In genomic region chr3:55294557-55294956, GRCh38 we compare ENCODE assay signal across 15 cellular contexts.
A peak's percentile ranks its signal among the peaks of the same experiment; 100 is the strongest.
DNase-seq lines count a peak whose midpoint lies in the region; ATAC-seq and TF ChIP-seq lines count a peak whose summit lies in the region.
"Had no signal": no experiment of that assay in that cellular context is flagged by ENCODE, and none has a peak within 500 bp of the region (broad histone marks: within the 10 kb centered on the region; RNA-seq: fewer than 3 reads in every experiment).

No MANE protein-coding gene starts in this region.

- peaks cover 6% of the 10 kb centered on the region for H3K4me1 ChIP-seq in IMR-90 (ENCODE audit: control insufficient read depth, insufficient read depth, low read length)
- H3K4me1 ChIP-seq in neural progenitor cell, result peaks cover 10% of the 10 kb centered on the region

- H3K9me1 ChIP-seq in IMR-90 (ENCODE audit: insufficient read depth, low read length), result peaks cover 8% of the 10 kb centered on the region; the same call in 1 of the 2 replicates

- DNase-seq in NCI-H510A treated with DMSO at 0.1 percent for 48 hours (lab: John Stamatoyannopoulos, UW) (peak; percentile 35), NCI-H510A (lab: John Stamatoyannopoulos, UW) (no peak), IMR-90 (peak; percentile 44), fibroblast of mammary gland (ENCODE audit: low read depth) (peak; percentile 44), neural progenitor cell (ENCODE audit: low spot score) (no peak), amniotic stem cell (lab: John Stamatoyannopoulos, UW) (no peak)
- no peak for DNase-seq in activated CD4-positive, CD25-positive, alpha-beta regulatory T cell (lab: John Stamatoyannopoulos, UW)
- DNase-seq: 8988T; CD4-positive, alpha-beta memory T cell; DMS79; GF-D8; H9 had no signal

- H3K4me1 Mint-ChIP-seq in neural progenitor cell, result peaks cover 19% of the 10 kb centered on the region
- H3K4me1 Mint-ChIP-seq: CD14-positive monocyte; CD4-positive, alpha-beta memory T cell had no signal

- H4K20me1 ChIP-seq in IMR-90 (ENCODE audit: insufficient read depth, low read length) (no peaks in the 10 kb centered on the region), neural progenitor cell (ENCODE audit: low read depth) (no peaks in the 10 kb centered on the region)
- H4K20me1 ChIP-seq: BLaER1 had no signal

- H3K9me3 ChIP-seq in IMR-90 (ENCODE audit: control insufficient read depth, insufficient read depth, low read length) (peaks cover 4% of the 10 kb centered on the region; the same call in 1 of the 2 replicates), neural progenitor cell (ENCODE audit: low read depth) (no peaks in the 10 kb centered on the region)
- H3K9me3 ChIP-seq: BLaER1 had no signal

- H2AK9ac ChIP-seq in IMR-90 (replicated peaks; ENCODE audit: low read depth, low read length, poor library complexity), result no peak overlapping the region

- no peaks in the 10 kb centered on the region for H3K36me3 Mint-ChIP-seq in neural progenitor cell
- H3K36me3 Mint-ChIP-seq: CD14-positive monocyte; CD4-positive, alpha-beta memory T cell had no signal

- no peaks in the 10 kb centered on the region for H3K79me1 ChIP-seq in IMR-90 (ENCODE audit: low read depth in 1 of 2, low read length in 2 of 2)

- TF ChIP-seq POLR2A in IMR-90 (IDR thresholded peaks at IDR 0.05; ENCODE audit: low read depth, low read length), result no peak

- no peak overlapping the region for H3K27ac Mint-ChIP-seq in neural progenitor cell
- H3K27ac Mint-ChIP-seq: CD14-positive monocyte; CD4-positive, alpha-beta memory T cell; H9 had no signal

- H3K36me3 ChIP-seq in IMR-90 (ENCODE audit: control insufficient read depth, insufficient read depth, low read length) (no peaks in the 10 kb centered on the region), neural progenitor cell (no peaks in the 10 kb centered on the region)
- H3K36me3 ChIP-seq: BLaER1 had no signal

- H3K9ac ChIP-seq in IMR-90 (ENCODE audit: low read depth, low read length) (no peak overlapping the region), neural progenitor cell (no peak overlapping the region)
- H3K9ac ChIP-seq: BLaER1 had no signal

- H3K4me3 Mint-ChIP-seq in neural progenitor cell, result no peak overlapping the region
- H3K4me3 Mint-ChIP-seq: CD14-positive monocyte; CD4-positive, alpha-beta memory T cell; H9 had no signal

- no peak overlapping the region; the same call in 2 of the 3 replicates for H2BK15ac ChIP-seq in IMR-90 (ENCODE audit: low read depth, low read length)

- no peak overlapping the region for H3K27ac ChIP-seq in IMR-90 (ENCODE audit: insufficient read depth, low read length)
- H3K27ac ChIP-seq in neural progenitor cell, result no peak overlapping the region
- H3K27ac ChIP-seq: BLaER1 had no signal

- dilution Hi-C loops in IMR-90 (cut with HindIII; ENCODE audit: low sequenced_read_pairs, unreplicated experiment), result no loop called here

- no peak overlapping the region for H3K18ac ChIP-seq in IMR-90 (ENCODE audit: low read depth, low read length)

- H2BK5ac ChIP-seq in IMR-90 (ENCODE audit: low read depth, low read length, poor library complexity, severe bottlenecking), result no peak overlapping the region

- CTCF ChIA-PET in IMR-90 (lab: Yijun Ruan, JAX), result no interaction called here

- no peak for TF ChIP-seq RAD21 in IMR-90 (IDR thresholded peaks at IDR 0.05; ENCODE audit: low read length)

- peaks cover 3% of the 10 kb centered on the region for H3K27me3 Mint-ChIP-seq in neural progenitor cell (ENCODE audit: insufficient read depth, low read depth)
- H3K27me3 Mint-ChIP-seq: CD4-positive, alpha-beta memory T cell had no signal

- H2BK120ac ChIP-seq in IMR-90 (ENCODE audit: low read depth, low read length), result peak overlapping the region; percentile 16

- H4K91ac ChIP-seq in IMR-90 (ENCODE audit: insufficient read depth, low read depth, low read length), result no peak overlapping the region

- peak overlapping the region in 1 of 2 experiments; percentile 12; a peak in 1 of 4 replicates for H4K8ac ChIP-seq in IMR-90 (ENCODE audit: low read depth in 2 of 2, low read length in 2 of 2)

- POLR2A ChIA-PET in IMR-90 (lab: Charles Lee; ENCODE audit: unreplicated experiment), result no interaction called here

- H3K27me3 ChIP-seq in IMR-90 (ENCODE audit: control insufficient read depth, insufficient read depth, low read length) (no peaks in the 10 kb centered on the region), neural progenitor cell (no peaks in the 10 kb centered on the region)
- H3K27me3 ChIP-seq: BLaER1 had no signal

- no peaks in the 10 kb centered on the region for H3K9me3 Mint-ChIP-seq in neural progenitor cell
- H3K9me3 Mint-ChIP-seq: H9 had no signal

- H2BK20ac ChIP-seq in IMR-90 (ENCODE audit: low read depth, low read length), result peak overlapping the region; percentile 44

- in situ Hi-C loops in IMR-90 (cut with MboI; ENCODE audit: low sequenced_read_pairs), result no loop called here

- no peak overlapping the region; the same call in 1 of the 2 replicates for H4K5ac ChIP-seq in IMR-90 (ENCODE audit: low read depth, low read length)

- H3K79me2 ChIP-seq in neural progenitor cell (ENCODE audit: low read depth), result no peaks in the 10 kb centered on the region

- H3K4me3 ChIP-seq in IMR-90 (ENCODE audit: insufficient read depth, low read depth, low read length) (no peak overlapping the region), fibroblast of mammary gland (ENCODE audit: control insufficient read depth, low read depth, low read length) (no peak overlapping the region), neural progenitor cell (no peak overlapping the region)
- H3K4me3 ChIP-seq: BLaER1 had no signal

- no peak overlapping the region for H3K23ac ChIP-seq in IMR-90 (ENCODE audit: low read depth, low read length)

- no peak for ATAC-seq in IMR-90 (ENCODE audit: low read depth)
- ATAC-seq: HepG2 had no signal

- TF ChIP-seq CTCF in IMR-90 (conservative IDR thresholded peaks at IDR 0.05; ENCODE audit: low read depth, low read length) (no peak), fibroblast of mammary gland (conservative IDR thresholded peaks at IDR 0.05; ENCODE audit: control insufficient read depth, insufficient read depth, low read depth, low read length) (no peak), neural progenitor cell (IDR thresholded peaks at IDR 0.05) (no peak)

- intact Hi-C loops in IMR-90 (cut with micrococcal nuclease), result no loop called here

- H3K4me2 ChIP-seq in IMR-90 (ENCODE audit: low read depth, low read length) (no peak overlapping the region), neural progenitor cell (no peak overlapping the region)
- H3K4me2 ChIP-seq: BLaER1 had no signal

- BruUV-seq in IMR-90 (replicated peaks; lab: Mats Ljungman, UMichigan), result no TSS peak

- H3F3A ChIP-seq in neural progenitor cell (ENCODE audit: low read depth), result no peaks in the 10 kb centered on the region

- H2AFZ ChIP-seq in IMR-90 (replicated peaks; ENCODE audit: low read length, poor library complexity) (no peak overlapping the region), neural progenitor cell (replicated peaks) (no peak overlapping the region)

- WGBS in IMR-90 (ENCODE audit: extremely low coverage in 2 of 2, insufficient read length in 1 of 2), 2 experiments, result no CpG with 5 or more reads among the region's 2 CpGs

- H2AK5ac ChIP-seq in IMR-90 (ENCODE audit: low read depth, low read length), result no peak overlapping the region

- H3K4ac ChIP-seq in IMR-90 (ENCODE audit: low read depth, low read length), result peak overlapping the region; percentile 62; the same call in 1 of the 2 replicates

- H3K56ac ChIP-seq in IMR-90 (ENCODE audit: extremely low read depth, insufficient read depth, low read length), result no peak overlapping the region

- H3K14ac ChIP-seq in IMR-90 (replicated peaks; ENCODE audit: low read depth, low read length), result no peak overlapping the region

TF ChIP-seq in IMR-90, 13 proteins besides CTCF, POLR2A, EP300 and RAD21:
- TF ChIP-seq MAFK (IDR thresholded peaks at IDR 0.05; ENCODE audit: low read depth, low read length) (no peak), USF2 (IDR thresholded peaks at IDR 0.05; ENCODE audit: low read depth, low read length) (no peak), FOS (IDR thresholded peaks at IDR 0.05; ENCODE audit: low read depth, low read length) (no peak)

Comparison
In these comparisons a context has a peak if more than half of its experiments do, and no peak if none do; other contexts are left out.
1. DNase-seq: peak in NCI-H510A treated with DMSO at 0.1 percent for 48 hours (single experiment), IMR-90 (single experiment) and fibroblast of mammary gland (single experiment); none in NCI-H510A (single experiment), activated CD4-positive, CD25-positive, alpha-beta regulatory T cell (0 of 4), neural progenitor cell (single experiment) and amniotic stem cell (single experiment).